Comparison of ENCODE assay signal across 23 cellular contexts in the genomic region with DNA sequence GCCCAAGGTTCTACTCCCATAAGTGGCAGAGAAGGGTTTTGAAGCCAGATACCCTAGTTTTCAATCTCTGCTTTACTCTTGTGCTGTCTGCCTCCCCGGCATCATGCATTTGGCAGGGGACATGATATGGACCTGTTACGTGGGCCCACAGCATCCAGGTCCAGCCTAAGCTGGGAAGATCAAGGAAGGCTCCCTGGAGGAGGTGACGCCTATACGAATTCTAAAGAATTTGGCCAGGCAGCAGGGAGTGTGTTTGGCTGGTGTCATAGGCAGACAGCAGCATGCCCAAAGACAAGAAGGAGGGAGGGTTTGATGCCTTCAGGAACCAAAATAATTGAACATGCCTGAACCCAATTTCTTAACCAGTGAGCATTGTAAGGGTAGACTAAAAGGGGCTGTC. TPM values are rescaled to one million over a fixed set of nuclear protein-coding genes. Genes with fewer than 3 reads are reported as not detected.
DNase-seq lines count a peak whose midpoint lies in the region; ATAC-seq and TF ChIP-seq lines count a peak whose summit lies in the region.
"Had no signal": no experiment of that assay in that cellular context is flagged by ENCODE, and none has a peak within 500 bp of the region (broad histone marks: within the 10 kb centered on the region; RNA-seq: fewer than 3 reads in every experiment).

No MANE protein-coding gene starts in this region.

- H3K4me1 ChIP-seq in heart left ventricle (peaks cover 0 to 98% (median 62%) of the 10 kb centered on the region in 12 donors), osteoblast (ENCODE audit: insufficient read depth, low read length) (peaks cover 93% of the 10 kb centered on the region), transverse colon (peaks cover 32 to 91% (median 64%) of the 10 kb centered on the region in 4 donors)

- no peak for TF ChIP-seq EP300 in transverse colon (IDR thresholded peaks at IDR 0.05; ENCODE audit: low read depth)

- H3K27me3 ChIP-seq in heart left ventricle (no peaks in the 10 kb centered on the region), osteoblast (ENCODE audit: insufficient read depth, low read length) (no peaks in the 10 kb centered on the region), transverse colon (no peaks in the 10 kb centered on the region)
- H3K27me3 ChIP-seq: gastrocnemius medialis, SJCRH30 had no signal

- TF ChIP-seq CTCF in heart left ventricle (IDR thresholded peaks at IDR 0.05) (no peak), osteoblast (IDR thresholded peaks at IDR 0.05; ENCODE audit: extremely low read depth, low read depth, low read length) (no peak), transverse colon (IDR thresholded peaks at IDR 0.05) (no peak)

- H3K36me3 ChIP-seq in heart left ventricle (peaks cover 0 to 3% (median 0%) of the 10 kb centered on the region in 9 donors), osteoblast (ENCODE audit: insufficient read depth, low read length) (peaks cover 20% of the 10 kb centered on the region), transverse colon (no peaks in the 10 kb centered on the region)
- H3K36me3 ChIP-seq: gastrocnemius medialis had no signal

- WGBS in heart left ventricle, 4 donors, result 80 to 98% (median 91%) methylated on average over 4 of the region's 4 CpGs
- WGBS in transverse colon (ENCODE audit: low coverage in 1 of 2), 2 donors, result 73 to 91% methylated on average over 2 to 4 of the region's 4 CpGs

- ATAC-seq in heart left ventricle, result no peak
- ATAC-seq: GM23338; Panc1; stimulated activated naive B cell treated with anti-CD40 and anti-IgM and Interleukin-4, amounts not matched to agents 10 μg/mL and 1 μg/mL and 100 μg/mL, for 72 hours had no signal

- H2AFZ ChIP-seq in osteoblast (ENCODE audit: low read length), result no peak overlapping the region
- H2AFZ ChIP-seq: GM23338 had no signal

- H3K9me3 ChIP-seq in heart left ventricle, result no peaks in the 10 kb centered on the region
- H3K9me3 ChIP-seq in osteoblast (ENCODE audit: low read depth, low read length), result no peaks in the 10 kb centered on the region
- no peaks in the 10 kb centered on the region for H3K9me3 ChIP-seq in transverse colon
- H3K9me3 ChIP-seq: gastrocnemius medialis, SJCRH30 had no signal

- intact Hi-C loops in heart left ventricle (cut with DNase I) (no loop called here), cardiac septum (cut with DNase I) (loop anchor here (5.0 to 10.0 kb wide), 2 partner anchors 54 to 1379 kb away; no protein-coding TSS in a partner anchor), transverse colon (cut with DNase I; ENCODE audit: low total_unique reads) (no loop called here)

- DNase-seq in heart left ventricle, result no peak
- no peak for DNase-seq in cardiac septum (ENCODE audit: low spot score)
- no peak for DNase-seq in epithelial cell of prostate (ENCODE audit: low read depth, low spot score)
- DNase-seq in osteoblast (ENCODE audit: insufficient read length, low spot score, missing footprints), result no peak
- no peak for DNase-seq in transverse colon
- no peak for DNase-seq in H4 (ENCODE audit: low spot score)
- DNase-seq in Kasumi-1 (lab: John Stamatoyannopoulos, UW), result no peak
- no peak for DNase-seq in NCI-H1417 treated with DMSO at 0.1 percent for 48 hours (lab: John Stamatoyannopoulos, UW)
- DNase-seq: activated CD4-positive, alpha-beta memory T cell treated with anti-CD3 and anti-CD28 coated beads for 36 hours; activated CD8-positive, alpha-beta memory T cell treated with anti-CD3 and anti-CD28 coated beads, Interleukin-2, amount 50 U/mL, for 48 hours; CD8-positive, alpha-beta memory T cell; erythroblast; gastrocnemius medialis; GDM1; left ventricle myocardium superior; MV-4-11; NCI-H1694 treated with DMSO at 0.1 percent for 48 hours; NCI-H526 treated with DMSO at 0.1 percent for 48 hours; SJCRH30; stimulated activated CD4-positive, alpha-beta T cell treated with anti-CD3 and anti-CD28 coated beads, Interleukin-4, amount 100 ng/mL, for 1 hour; stimulated activated naive B cell treated with anti-CD40 and anti-IgM and Interleukin-4, amounts not matched to agents 10 μg/mL and 1 μg/mL and 100 μg/mL, for 72 hours had no signal

- in situ Hi-C loops in transverse colon (cut with MboI; ENCODE audit: low pct_ligation_motif_present in 1 of 4, low pct_unique_long_range_greater_than_20kb in 1 of 4, low sequenced_read_pairs in 3 of 4), result no loop called here

- no peaks in the 10 kb centered on the region for H4K20me1 ChIP-seq in osteoblast (ENCODE audit: insufficient read depth, low read length)

- no peak for TF ChIP-seq POLR2A in heart left ventricle (IDR thresholded peaks at IDR 0.05)
- TF ChIP-seq POLR2A in transverse colon (IDR thresholded peaks at IDR 0.05), result no peak

- H3K79me2 ChIP-seq in osteoblast (ENCODE audit: insufficient read depth, low read length), result peaks cover 31% of the 10 kb centered on the region

- H3K27ac ChIP-seq in heart left ventricle (peak overlapping the region in 8 of 12 donors; percentile 11 to 93 (median 70)), epithelial cell of prostate (peak overlapping the region; percentile 20), osteoblast (ENCODE audit: low read depth, low read length) (peak overlapping the region; percentile 98), transverse colon (peak overlapping the region; percentile 77 to 95 (median 87))
- H3K27ac ChIP-seq: SJCRH30 had no signal

- H3K4me3 ChIP-seq in heart left ventricle, result no peak overlapping the region
- H3K4me3 ChIP-seq in osteoblast (ENCODE audit: insufficient read depth, low read length), result no peak overlapping the region
- no peak overlapping the region for H3K4me3 ChIP-seq in transverse colon
- H3K4me3 ChIP-seq: gastrocnemius medialis, GM23338, SJCRH30 had no signal

- H3K4me2 ChIP-seq in osteoblast (ENCODE audit: insufficient read depth, low read length), result no peak overlapping the region
- H3K4me2 ChIP-seq: GM23338 had no signal

RNA-seq across cellular contexts. Expression of a gene that starts 21.2 kb away (rescaled TPM):
- 10 to 100 TPM in 4 of 9 donors, 1 to 10 TPM in 5; 3.1 to 57.5 (median 6.9) TPM for total RNA-seq in heart left ventricle
- polyA plus RNA-seq in heart left ventricle, result 1 to 10 TPM; 2.0 to 3.6 TPM
- 11.7 TPM for total RNA-seq in cardiac septum
- total RNA-seq in osteoblast, result 145 and 183 TPM in 2 replicates
- total RNA-seq in transverse colon, result 100 to 1,000 TPM in 1 of 4 donors, 10 to 100 TPM in 3; 35.1 to 146 (median 63.9) TPM
- 9.9 and 13.9 TPM in 2 replicates for total RNA-seq in H4 (2014; rRNA removed; shearing (Covaris generic))
- polyA plus RNA-seq: CD8-positive, alpha-beta memory T cell had no signal

Comparison
In these comparisons a context has a peak if more than half of its experiments do, and no peak if none do; other contexts are left out.
1. H3K27ac ChIP-seq: peak in every context shown above with its lines; median percentile 98 in osteoblast; 87 in transverse colon; 70 in heart left ventricle; 20 in epithelial cell of prostate.